8 cellular contexts compared by ENCODE assay signal in the genomic region with DNA sequence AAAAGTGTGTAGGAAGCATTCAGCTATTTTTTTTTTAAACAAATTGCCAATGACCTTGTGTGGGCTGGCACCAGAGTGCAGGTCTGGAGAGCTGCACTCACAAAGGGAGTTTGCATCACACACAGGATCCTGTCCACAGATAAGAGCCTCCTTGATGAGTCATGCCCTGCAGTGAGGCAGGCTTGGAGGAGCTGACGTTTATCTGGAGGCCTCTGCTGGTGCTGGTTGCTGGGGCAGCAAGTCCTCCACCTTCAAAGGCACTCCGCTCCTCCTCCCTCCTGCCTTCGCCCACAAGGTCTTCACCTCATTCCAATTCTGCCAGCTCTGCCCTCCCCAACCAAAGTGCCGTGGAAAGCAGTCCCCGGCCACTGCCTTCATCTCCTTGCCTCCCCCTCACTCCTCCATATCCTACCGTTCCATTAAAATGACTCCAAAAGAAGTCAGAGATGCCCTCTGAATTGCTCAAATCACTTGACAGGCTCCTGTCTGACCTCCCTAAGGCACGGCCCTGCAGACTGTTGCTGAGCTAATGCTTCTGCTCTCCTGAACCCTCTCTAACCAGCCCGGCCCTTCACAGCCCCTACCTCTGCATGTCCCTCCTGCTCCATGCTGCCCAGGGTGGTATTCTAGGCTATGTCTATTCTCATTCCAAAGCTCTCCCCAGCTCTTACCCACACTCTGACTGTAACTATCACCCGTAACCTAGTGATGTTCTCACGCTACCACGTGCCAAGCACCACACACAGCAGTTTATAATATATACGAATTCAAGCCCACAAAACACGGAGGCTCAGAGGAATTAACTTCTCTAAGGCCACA. TPM values are rescaled to one million over a fixed set of nuclear protein-coding genes. Genes with fewer than 3 reads are reported as not detected.
DNase-seq lines count a peak whose midpoint lies in the region; ATAC-seq and TF ChIP-seq lines count a peak whose summit lies in the region.

No MANE protein-coding gene starts in this region.

- H3K36me3 ChIP-seq in SJCRH30 (no peaks in the 10 kb centered on the region), adipocyte (ENCODE audit: control insufficient read depth, insufficient read depth, low read length, severe bottlenecking) (no peaks in the 10 kb centered on the region), kidney epithelial cell (ENCODE audit: control insufficient read depth, insufficient read depth, low read length) (no peaks in the 10 kb centered on the region)

- H3K27ac ChIP-seq in SJCRH30 = no peak overlapping the region

- H3K9ac ChIP-seq in adipocyte (ENCODE audit: low read length) = no peak overlapping the region

- no peak for TF ChIP-seq CTCF in kidney epithelial cell (IDR thresholded peaks at IDR 0.05; ENCODE audit: insufficient read depth, low read length, poor library complexity, severe bottlenecking)

- no peak for ATAC-seq in GM19324 (IDR thresholded peaks at IDR 0.05; ENCODE audit: low FRiP score, unreplicated experiment)

- DNase-seq in activated gamma-delta T cell treated with Interleukin-2 at 50 U/mL for 16 hours (peak; percentile 59), activated gamma-delta T cell (lab: John Stamatoyannopoulos, UW) (no peak), SJCRH30 (peak; percentile 17 to 27), adipocyte (ENCODE audit: low read depth) (peak; percentile 96), kidney epithelial cell (ENCODE audit: low read depth) (peak; percentile 98), cortex of kidney (lab: John Stamatoyannopoulos, UW) (no peak)
- DNase-seq in stimulated activated CD8-positive, alpha-beta memory T cell treated with anti-CD3 and anti-CD28 coated beads, Interleukin-12 subunit alpha, Interleukin-12 subunit beta, amount 100 ng/mL, for 4 hours (ENCODE audit: low read depth) = peak; percentile 15

- H3K4me3 ChIP-seq in SJCRH30 = no peak overlapping the region
- no peak overlapping the region for H3K4me3 ChIP-seq in adipocyte (ENCODE audit: low read length)
- no peak overlapping the region for H3K4me3 ChIP-seq in kidney epithelial cell (ENCODE audit: low read depth, low read length)

- no peaks in the 10 kb centered on the region for H3K9me3 ChIP-seq in SJCRH30 (replicated peaks)
- H3K9me3 ChIP-seq in adipocyte (ENCODE audit: control insufficient read depth, low read length) = no peaks in the 10 kb centered on the region

- H3K27me3 ChIP-seq in SJCRH30 (no peaks in the 10 kb centered on the region), adipocyte (replicated peaks; ENCODE audit: control insufficient read depth, insufficient read depth, low read length) (no peaks in the 10 kb centered on the region), kidney epithelial cell (ENCODE audit: control insufficient read depth, insufficient read depth, low read length) (no peaks in the 10 kb centered on the region)

- H3K4me1 ChIP-seq in SJCRH30 = peaks cover 3% of the 10 kb centered on the region; the same call in 1 of the 2 replicates
- peaks cover 12% of the 10 kb centered on the region for H3K4me1 ChIP-seq in adipocyte (ENCODE audit: control insufficient read depth, insufficient read depth, low read length)

RNA-seq across cellular contexts. Expression of a gene that starts 30.9 kb away (rescaled TPM):
- total RNA-seq in SJCRH30 (2014; rRNA removed; shearing (Covaris generic)) = not detected in 2 replicates
- total RNA-seq in kidney epithelial cell = 3.3 and 4.1 TPM in 2 replicates

Comparison
In these comparisons a context has a peak if more than half of its experiments do, and no peak if none do; other contexts are left out.
1. DNase-seq: peak in activated gamma-delta T cell treated with Interleukin-2 at 50 U/mL for 16 hours (single experiment), SJCRH30 (2 of 2), adipocyte (single experiment), kidney epithelial cell (single experiment) and stimulated activated CD8-positive, alpha-beta memory T cell treated with anti-CD3 and anti-CD28 coated beads, Interleukin-12 subunit alpha, Interleukin-12 subunit beta, amount 100 ng/mL, for 4 hours (single experiment); none in activated gamma-delta T cell (single experiment) and cortex of kidney (single experiment).